In the genomic region with DNA sequence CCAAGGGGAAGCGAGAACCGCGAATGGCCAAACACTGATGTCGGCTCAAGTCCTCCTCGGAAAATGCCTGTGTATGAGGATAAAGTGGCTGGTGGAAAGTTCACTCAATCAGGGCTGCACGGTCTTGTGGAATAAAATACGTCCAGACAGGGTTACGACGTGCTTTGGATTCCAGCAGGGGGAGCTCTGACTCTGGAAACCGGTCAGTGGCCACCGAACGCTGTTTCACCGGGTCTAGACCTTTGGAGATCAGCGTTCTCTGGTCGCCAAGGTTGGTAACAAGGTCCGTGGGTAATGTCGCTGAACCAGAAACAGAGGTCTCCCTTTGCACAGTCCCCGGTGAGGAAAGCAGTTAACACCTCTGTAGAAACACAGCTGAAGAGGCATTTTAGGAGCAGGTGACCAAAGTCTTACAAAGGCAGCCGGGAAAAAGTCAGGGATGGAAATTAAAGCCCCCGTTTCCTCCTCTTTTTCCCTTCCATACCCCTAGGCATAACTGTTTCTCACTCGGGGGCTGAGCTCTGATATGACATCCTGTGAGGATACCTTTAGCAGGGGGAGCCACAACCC, we compare ENCODE assay signal across 1 cellular context.
TF ChIP-seq lines count a peak whose summit lies in the region.

No MANE protein-coding gene starts in this region.

TF ChIP-seq in A549, 52 proteins besides CTCF, POLR2A, EP300 and RAD21 (continued from another document):
- no peak; the same call in 1 of the 2 replicates for TF ChIP-seq MAX (IDR thresholded peaks at IDR 0.05)
- TF ChIP-seq, protein P1, sequence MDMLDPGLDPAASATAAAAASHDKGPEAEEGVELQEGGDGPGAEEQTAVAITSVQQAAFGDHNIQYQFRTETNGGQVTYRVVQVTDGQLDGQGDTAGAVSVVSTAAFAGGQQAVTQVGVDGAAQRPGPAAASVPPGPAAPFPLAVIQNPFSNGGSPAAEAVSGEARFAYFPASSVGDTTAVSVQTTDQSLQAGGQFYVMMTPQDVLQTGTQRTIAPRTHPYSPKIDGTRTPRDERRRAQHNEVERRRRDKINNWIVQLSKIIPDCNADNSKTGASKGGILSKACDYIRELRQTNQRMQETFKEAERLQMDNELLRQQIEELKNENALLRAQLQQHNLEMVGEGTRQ (IDR thresholded peaks at IDR 0.05), result no peak
- TF ChIP-seq FOXS1 (CRISPR knock-in tag; IDR thresholded peaks at IDR 0.05), result no peak
- TF ChIP-seq BHLHE40 (IDR thresholded peaks at IDR 0.05; ENCODE audit: low read depth, low read length), result no peak
- no peak for TF ChIP-seq NR3C1 (IDR thresholded peaks at IDR 0.05)
- TF ChIP-seq MAZ (IDR thresholded peaks at IDR 0.05; ENCODE audit: borderline replicate concordance, low read depth, low read length), result no peak
